1 cellular context compared by ENCODE assay signal in the genomic region with DNA sequence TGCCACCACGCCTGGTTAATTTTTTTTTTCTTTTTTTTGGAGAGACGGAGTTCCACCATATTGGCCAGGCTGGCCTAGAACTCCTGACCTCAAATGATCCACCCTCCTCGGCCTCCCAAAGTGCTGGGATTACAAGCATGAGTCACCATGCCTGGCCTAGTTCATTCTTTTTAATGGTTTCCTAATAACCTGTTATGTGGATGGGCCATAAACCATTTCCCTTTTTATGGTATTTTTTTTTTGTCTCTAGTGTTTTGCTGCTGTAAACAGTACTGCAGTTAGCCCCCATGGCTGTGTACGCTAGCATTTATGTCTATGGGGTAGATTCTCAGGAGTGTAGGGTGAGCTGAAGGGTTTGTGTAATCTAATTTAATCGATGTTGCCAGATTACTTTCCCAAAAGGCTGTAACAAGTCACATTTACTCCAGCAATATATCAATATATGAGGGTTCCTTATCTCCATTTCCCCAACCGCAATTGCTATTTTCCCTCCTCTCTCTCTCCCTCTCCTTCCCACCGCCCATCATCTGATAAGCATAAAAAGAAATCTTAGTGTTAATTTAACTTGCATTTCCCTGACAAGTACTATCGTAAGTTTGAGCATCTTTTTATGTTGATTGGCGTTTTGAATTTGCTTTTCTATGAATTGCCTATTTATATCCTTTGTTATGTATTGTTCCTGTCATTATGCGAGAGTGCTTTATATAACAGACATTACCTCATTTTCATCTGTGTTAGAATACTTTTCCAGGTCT.
TF ChIP-seq lines count a peak whose summit lies in the region.

No MANE protein-coding gene starts in this region.

TF ChIP-seq in HEK293, 187 proteins besides CTCF, POLR2A, EP300 and RAD21 (continued from another document):
- TF ChIP-seq, protein P1, sequence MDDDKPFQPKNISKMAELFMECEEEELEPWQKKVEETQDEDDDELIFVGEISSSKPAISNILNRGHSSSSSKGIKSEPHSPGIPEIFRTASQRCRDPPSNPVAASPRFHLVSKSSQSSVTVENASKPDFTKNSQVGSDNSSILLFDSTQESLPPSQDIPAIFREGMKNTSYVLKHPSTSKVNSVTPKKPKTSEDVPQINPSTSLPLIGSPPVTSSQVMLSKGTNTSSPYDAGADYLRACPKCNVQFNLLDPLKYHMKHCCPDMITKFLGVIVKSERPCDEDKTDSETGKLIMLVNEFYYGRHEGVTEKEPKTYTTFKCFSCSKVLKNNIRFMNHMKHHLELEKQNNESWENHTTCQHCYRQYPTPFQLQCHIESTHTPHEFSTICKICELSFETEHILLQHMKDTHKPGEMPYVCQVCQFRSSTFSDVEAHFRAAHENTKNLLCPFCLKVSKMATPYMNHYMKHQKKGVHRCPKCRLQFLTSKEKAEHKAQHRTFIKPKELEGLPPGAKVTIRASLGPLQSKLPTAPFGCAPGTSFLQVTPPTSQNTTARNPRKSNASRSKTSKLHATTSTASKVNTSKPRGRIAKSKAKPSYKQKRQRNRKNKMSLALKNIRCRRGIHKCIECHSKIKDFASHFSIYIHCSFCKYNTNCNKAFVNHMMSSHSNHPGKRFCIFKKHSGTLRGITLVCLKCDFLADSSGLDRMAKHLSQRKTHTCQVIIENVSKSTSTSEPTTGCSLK (tag by site-specific recombination; IDR thresholded peaks at IDR 0.05): no peak
- TF ChIP-seq ZEB2 (tag by site-specific recombination; IDR thresholded peaks at IDR 0.05): peak; percentile 98
- TF ChIP-seq ZNF10 (tag by site-specific recombination; IDR thresholded peaks at IDR 0.05): peak; percentile 97
- peak; percentile 100 for TF ChIP-seq SP7 (tag by site-specific recombination; IDR thresholded peaks at IDR 0.05)
- TF ChIP-seq, protein P2, sequence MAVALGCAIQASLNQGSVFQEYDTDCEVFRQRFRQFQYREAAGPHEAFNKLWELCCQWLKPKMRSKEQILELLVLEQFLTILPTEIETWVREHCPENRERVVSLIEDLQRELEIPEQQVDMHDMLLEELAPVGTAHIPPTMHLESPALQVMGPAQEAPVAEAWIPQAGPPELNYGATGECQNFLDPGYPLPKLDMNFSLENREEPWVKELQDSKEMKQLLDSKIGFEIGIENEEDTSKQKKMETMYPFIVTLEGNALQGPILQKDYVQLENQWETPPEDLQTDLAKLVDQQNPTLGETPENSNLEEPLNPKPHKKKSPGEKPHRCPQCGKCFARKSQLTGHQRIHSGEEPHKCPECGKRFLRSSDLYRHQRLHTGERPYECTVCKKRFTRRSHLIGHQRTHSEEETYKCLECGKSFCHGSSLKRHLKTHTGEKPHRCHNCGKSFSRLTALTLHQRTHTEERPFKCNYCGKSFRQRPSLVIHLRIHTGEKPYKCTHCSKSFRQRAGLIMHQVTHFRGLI (tag by site-specific recombination; IDR thresholded peaks at IDR 0.05): peak; percentile 55
- TF ChIP-seq, protein P3, sequence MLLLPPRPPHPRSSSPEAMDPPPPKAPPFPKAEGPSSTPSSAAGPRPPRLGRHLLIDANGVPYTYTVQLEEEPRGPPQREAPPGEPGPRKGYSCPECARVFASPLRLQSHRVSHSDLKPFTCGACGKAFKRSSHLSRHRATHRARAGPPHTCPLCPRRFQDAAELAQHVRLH (tag by site-specific recombination; IDR thresholded peaks at IDR 0.05): peak; percentile 98
- peak; percentile 93 for TF ChIP-seq ZNF561 (tag by site-specific recombination; IDR thresholded peaks at IDR 0.05; ENCODE audit: borderline replicate concordance)
- TF ChIP-seq, protein P4, sequence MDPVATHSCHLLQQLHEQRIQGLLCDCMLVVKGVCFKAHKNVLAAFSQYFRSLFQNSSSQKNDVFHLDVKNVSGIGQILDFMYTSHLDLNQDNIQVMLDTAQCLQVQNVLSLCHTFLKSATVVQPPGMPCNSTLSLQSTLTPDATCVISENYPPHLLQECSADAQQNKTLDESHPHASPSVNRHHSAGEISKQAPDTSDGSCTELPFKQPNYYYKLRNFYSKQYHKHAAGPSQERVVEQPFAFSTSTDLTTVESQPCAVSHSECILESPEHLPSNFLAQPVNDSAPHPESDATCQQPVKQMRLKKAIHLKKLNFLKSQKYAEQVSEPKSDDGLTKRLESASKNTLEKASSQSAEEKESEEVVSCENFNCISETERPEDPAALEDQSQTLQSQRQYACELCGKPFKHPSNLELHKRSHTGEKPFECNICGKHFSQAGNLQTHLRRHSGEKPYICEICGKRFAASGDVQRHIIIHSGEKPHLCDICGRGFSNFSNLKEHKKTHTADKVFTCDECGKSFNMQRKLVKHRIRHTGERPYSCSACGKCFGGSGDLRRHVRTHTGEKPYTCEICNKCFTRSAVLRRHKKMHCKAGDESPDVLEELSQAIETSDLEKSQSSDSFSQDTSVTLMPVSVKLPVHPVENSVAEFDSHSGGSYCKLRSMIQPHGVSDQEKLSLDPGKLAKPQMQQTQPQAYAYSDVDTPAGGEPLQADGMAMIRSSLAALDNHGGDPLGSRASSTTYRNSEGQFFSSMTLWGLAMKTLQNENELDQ (tag by site-specific recombination; IDR thresholded peaks at IDR 0.05; ENCODE audit: low read depth): no peak
- peak; percentile 72 for TF ChIP-seq KLF1 (tag by site-specific recombination; IDR thresholded peaks at IDR 0.05)
- TF ChIP-seq ZBTB8A (tag by site-specific recombination; IDR thresholded peaks at IDR 0.05): peak; percentile 83
- TF ChIP-seq ZNF48 (tag by site-specific recombination; IDR thresholded peaks at IDR 0.05): no peak
- TF ChIP-seq, protein P5, sequence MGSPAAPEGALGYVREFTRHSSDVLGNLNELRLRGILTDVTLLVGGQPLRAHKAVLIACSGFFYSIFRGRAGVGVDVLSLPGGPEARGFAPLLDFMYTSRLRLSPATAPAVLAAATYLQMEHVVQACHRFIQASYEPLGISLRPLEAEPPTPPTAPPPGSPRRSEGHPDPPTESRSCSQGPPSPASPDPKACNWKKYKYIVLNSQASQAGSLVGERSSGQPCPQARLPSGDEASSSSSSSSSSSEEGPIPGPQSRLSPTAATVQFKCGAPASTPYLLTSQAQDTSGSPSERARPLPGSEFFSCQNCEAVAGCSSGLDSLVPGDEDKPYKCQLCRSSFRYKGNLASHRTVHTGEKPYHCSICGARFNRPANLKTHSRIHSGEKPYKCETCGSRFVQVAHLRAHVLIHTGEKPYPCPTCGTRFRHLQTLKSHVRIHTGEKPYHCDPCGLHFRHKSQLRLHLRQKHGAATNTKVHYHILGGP (tag by site-specific recombination; IDR thresholded peaks at IDR 0.05): peak; percentile 36; the same call in 1 of the 2 replicates
- TF ChIP-seq SP2 (tag by site-specific recombination; IDR thresholded peaks at IDR 0.05): 0 out of 2 replicates have a peak, but pooled peaks have one; percentile 16
- TF ChIP-seq ZNF596 (tag by site-specific recombination; IDR thresholded peaks at IDR 0.05): peak; percentile 93
- peak; percentile 71 for TF ChIP-seq KLF8 (tag by site-specific recombination; IDR thresholded peaks at IDR 0.05)
- TF ChIP-seq ZBTB21 (tag by site-specific recombination; IDR thresholded peaks at IDR 0.05): 0 out of 2 replicates have a peak, but pooled peaks have one; percentile 37
- TF ChIP-seq ZNF404 (tag by site-specific recombination; IDR thresholded peaks at IDR 0.05): no peak
- TF ChIP-seq KLF9 (tag by site-specific recombination; IDR thresholded peaks at IDR 0.05; ENCODE audit: low read depth): peak; percentile 59; the same call in 1 of the 2 replicates
- TF ChIP-seq ZNF24 (tag by site-specific recombination; IDR thresholded peaks at IDR 0.05): peak; percentile 96
- peak; percentile 93 for TF ChIP-seq BCL11B (tag by site-specific recombination; IDR thresholded peaks at IDR 0.05; ENCODE audit: low read depth)
- TF ChIP-seq, protein P6, sequence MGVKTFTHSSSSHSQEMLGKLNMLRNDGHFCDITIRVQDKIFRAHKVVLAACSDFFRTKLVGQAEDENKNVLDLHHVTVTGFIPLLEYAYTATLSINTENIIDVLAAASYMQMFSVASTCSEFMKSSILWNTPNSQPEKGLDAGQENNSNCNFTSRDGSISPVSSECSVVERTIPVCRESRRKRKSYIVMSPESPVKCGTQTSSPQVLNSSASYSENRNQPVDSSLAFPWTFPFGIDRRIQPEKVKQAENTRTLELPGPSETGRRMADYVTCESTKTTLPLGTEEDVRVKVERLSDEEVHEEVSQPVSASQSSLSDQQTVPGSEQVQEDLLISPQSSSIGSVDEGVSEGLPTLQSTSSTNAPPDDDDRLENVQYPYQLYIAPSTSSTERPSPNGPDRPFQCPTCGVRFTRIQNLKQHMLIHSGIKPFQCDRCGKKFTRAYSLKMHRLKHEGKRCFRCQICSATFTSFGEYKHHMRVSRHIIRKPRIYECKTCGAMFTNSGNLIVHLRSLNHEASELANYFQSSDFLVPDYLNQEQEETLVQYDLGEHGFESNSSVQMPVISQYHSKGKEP (tag by site-specific recombination; IDR thresholded peaks at IDR 0.05): peak; percentile 92
- TF ChIP-seq, protein P7, sequence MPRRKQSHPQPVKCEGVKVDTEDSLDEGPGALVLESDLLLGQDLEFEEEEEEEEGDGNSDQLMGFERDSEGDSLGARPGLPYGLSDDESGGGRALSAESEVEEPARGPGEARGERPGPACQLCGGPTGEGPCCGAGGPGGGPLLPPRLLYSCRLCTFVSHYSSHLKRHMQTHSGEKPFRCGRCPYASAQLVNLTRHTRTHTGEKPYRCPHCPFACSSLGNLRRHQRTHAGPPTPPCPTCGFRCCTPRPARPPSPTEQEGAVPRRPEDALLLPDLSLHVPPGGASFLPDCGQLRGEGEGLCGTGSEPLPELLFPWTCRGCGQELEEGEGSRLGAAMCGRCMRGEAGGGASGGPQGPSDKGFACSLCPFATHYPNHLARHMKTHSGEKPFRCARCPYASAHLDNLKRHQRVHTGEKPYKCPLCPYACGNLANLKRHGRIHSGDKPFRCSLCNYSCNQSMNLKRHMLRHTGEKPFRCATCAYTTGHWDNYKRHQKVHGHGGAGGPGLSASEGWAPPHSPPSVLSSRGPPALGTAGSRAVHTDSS (tag by site-specific recombination; IDR thresholded peaks at IDR 0.05): no peak; the same call in 1 of the 2 replicates
- peak; percentile 99 for TF ChIP-seq OVOL3 (tag by site-specific recombination; IDR thresholded peaks at IDR 0.05)
- TF ChIP-seq ZNF2 (tag by site-specific recombination; IDR thresholded peaks at IDR 0.05): peak; percentile 96
- TF ChIP-seq ZSCAN30 (tag by site-specific recombination; IDR thresholded peaks at IDR 0.05): peak; percentile 84
- peak; percentile 95 for TF ChIP-seq ZFP69B (tag by site-specific recombination; IDR thresholded peaks at IDR 0.05)
- peak; percentile 98 for TF ChIP-seq ZXDB (tag by site-specific recombination; IDR thresholded peaks at IDR 0.05)
- TF ChIP-seq ZNF169 (tag by site-specific recombination; IDR thresholded peaks at IDR 0.05): 0 out of 2 replicates have a peak, but pooled peaks have one; percentile 26
- TF ChIP-seq ZNF221 (tag by site-specific recombination; IDR thresholded peaks at IDR 0.05; ENCODE audit: borderline replicate concordance): no peak
- no peak; the same call in 1 of the 2 replicates for TF ChIP-seq ZNF394 (tag by site-specific recombination; IDR thresholded peaks at IDR 0.05; ENCODE audit: borderline replicate concordance)
- no peak for TF ChIP-seq ZNF121 (tag by site-specific recombination; IDR thresholded peaks at IDR 0.05)
- peak; percentile 77; the same call in 1 of the 2 replicates for TF ChIP-seq ZNF423 (tag by site-specific recombination; IDR thresholded peaks at IDR 0.05)
- TF ChIP-seq, protein P8, sequence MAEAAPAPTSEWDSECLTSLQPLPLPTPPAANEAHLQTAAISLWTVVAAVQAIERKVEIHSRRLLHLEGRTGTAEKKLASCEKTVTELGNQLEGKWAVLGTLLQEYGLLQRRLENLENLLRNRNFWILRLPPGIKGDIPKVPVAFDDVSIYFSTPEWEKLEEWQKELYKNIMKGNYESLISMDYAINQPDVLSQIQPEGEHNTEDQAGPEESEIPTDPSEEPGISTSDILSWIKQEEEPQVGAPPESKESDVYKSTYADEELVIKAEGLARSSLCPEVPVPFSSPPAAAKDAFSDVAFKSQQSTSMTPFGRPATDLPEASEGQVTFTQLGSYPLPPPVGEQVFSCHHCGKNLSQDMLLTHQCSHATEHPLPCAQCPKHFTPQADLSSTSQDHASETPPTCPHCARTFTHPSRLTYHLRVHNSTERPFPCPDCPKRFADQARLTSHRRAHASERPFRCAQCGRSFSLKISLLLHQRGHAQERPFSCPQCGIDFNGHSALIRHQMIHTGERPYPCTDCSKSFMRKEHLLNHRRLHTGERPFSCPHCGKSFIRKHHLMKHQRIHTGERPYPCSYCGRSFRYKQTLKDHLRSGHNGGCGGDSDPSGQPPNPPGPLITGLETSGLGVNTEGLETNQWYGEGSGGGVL (tag by site-specific recombination; IDR thresholded peaks at IDR 0.05): peak; percentile 93
- peak; percentile 88 for TF ChIP-seq SCRT2 (tag by site-specific recombination; IDR thresholded peaks at IDR 0.05)
- peak; percentile 79 for TF ChIP-seq IKZF3 (tag by site-specific recombination; IDR thresholded peaks at IDR 0.05)
- TF ChIP-seq OSR2 (tag by site-specific recombination; IDR thresholded peaks at IDR 0.05): peak; percentile 99
- TF ChIP-seq, protein P9, sequence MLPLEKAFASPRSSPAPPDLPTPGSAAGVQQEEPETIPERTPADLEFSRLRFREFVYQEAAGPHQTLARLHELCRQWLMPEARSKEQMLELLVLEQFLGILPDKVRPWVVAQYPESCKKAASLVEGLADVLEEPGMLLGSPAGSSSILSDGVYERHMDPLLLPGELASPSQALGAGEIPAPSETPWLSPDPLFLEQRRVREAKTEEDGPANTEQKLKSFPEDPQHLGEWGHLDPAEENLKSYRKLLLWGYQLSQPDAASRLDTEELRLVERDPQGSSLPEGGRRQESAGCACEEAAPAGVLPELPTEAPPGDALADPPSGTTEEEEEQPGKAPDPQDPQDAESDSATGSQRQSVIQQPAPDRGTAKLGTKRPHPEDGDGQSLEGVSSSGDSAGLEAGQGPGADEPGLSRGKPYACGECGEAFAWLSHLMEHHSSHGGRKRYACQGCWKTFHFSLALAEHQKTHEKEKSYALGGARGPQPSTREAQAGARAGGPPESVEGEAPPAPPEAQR (tag by site-specific recombination; IDR thresholded peaks at IDR 0.05): no peak
- no peak for TF ChIP-seq ZNF560 (tag by site-specific recombination; IDR thresholded peaks at IDR 0.05; ENCODE audit: borderline replicate concordance)
TF ChIP-seq in HEK293: peak in this region for 86.
